ENCODE assay signal across 26 cellular contexts in the genomic region with DNA sequence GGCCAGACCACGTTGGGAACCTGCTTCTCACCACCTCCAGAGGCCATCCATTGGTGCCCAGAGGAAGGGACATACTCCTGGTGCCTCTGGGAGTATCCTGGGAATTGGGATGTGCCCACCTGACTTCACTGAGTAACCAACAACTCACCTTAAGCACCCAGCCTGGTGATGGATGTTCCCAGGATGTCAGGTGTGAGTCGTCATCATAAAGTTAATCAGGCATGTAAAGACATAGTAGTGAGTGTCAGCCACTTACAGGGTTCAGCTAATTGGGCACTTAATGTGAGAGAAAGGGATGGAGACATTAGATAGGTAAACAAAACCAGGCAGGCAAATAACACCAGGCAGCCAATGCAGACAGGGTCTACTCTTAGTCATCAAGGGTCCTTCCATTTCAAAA. TPM values are rescaled to one million over a fixed set of nuclear protein-coding genes. Genes with fewer than 3 reads are reported as not detected.
DNase-seq lines count a peak whose midpoint lies in the region; ATAC-seq and TF ChIP-seq lines count a peak whose summit lies in the region.
"Had no signal": no experiment of that assay in that cellular context is flagged by ENCODE, and none has a peak within 500 bp of the region (broad histone marks: within the 10 kb centered on the region; RNA-seq: fewer than 3 reads in every experiment).

No MANE protein-coding gene starts in this region.

- TF ChIP-seq POLR2A in tibial nerve (IDR thresholded peaks at IDR 0.05), result no peak

- H3K36me3 ChIP-seq in tibial nerve, result no peaks in the 10 kb centered on the region
- H3K36me3 ChIP-seq: ascending aorta, BLaER1, cardiac muscle cell, right lobe of liver, spleen, thoracic aorta had no signal

- 59 to 64% methylated on average over 2 of the region's 2 CpGs for WGBS in tibial nerve, 2 donors

- peaks cover 0 to 8% of the 10 kb centered on the region in 2 donors for H3K27me3 ChIP-seq in tibial nerve
- H3K27me3 ChIP-seq: ascending aorta, BLaER1, cardiac muscle cell, right lobe of liver had no signal

- ATAC-seq in HG02759 (IDR thresholded peaks at IDR 0.05; ENCODE audit: unreplicated experiment), result no peak
- ATAC-seq in GM21447 (IDR thresholded peaks at IDR 0.05; ENCODE audit: unreplicated experiment), result no peak
- ATAC-seq: activated T-cell treated with anti-CD3 and anti-CD28 coated beads, Interleukin-2, amount 50 U/mL, for 72 hours; right lobe of liver; stimulated activated naive CD8-positive, alpha-beta T cell treated with anti-CD3 and anti-CD28 coated beads, Interleukin-15, amount 100 ng/mL, for 72 hours had no signal

- no peak overlapping the region for H3K4me3 ChIP-seq in tibial nerve
- H3K4me3 ChIP-seq: ascending aorta, BLaER1, cardiac muscle cell, right lobe of liver, spleen, thoracic aorta had no signal

- no peak for TF ChIP-seq EP300 in tibial nerve (IDR thresholded peaks at IDR 0.05)

- DNase-seq in NCI-H1092 treated with DMSO at 0.1 percent for 48 hours (lab: John Stamatoyannopoulos, UW) (peak; percentile 18), NCI-H146 treated with DMSO at 0.1 percent for 48 hours (lab: John Stamatoyannopoulos, UW; ENCODE audit: unreplicated experiment) (peak; percentile 68), NCI-H748 treated with DMSO at 0.1 percent for 48 hours (lab: John Stamatoyannopoulos, UW) (peak; percentile 75), kidney tubule cell (ENCODE audit: low spot score) (peak; percentile 20), tibial nerve (ENCODE audit: low spot score in 2 of 2) (no peak)
- DNase-seq: activated CD4-positive, alpha-beta memory T cell treated with anti-CD3 and anti-CD28 coated beads for 36 hours; activated CD4-positive, alpha-beta T cell treated with anti-CD3 and anti-CD28 coated beads for 1 hour; activated T-cell treated with anti-CD3 and anti-CD28 coated beads, Interleukin-2, amount 50 U/mL, for 72 hours; cortex of kidney; DMS153; glutamatergic neuron; Kasumi-1; midbrain; naive B cell; NCI-H526; right lobe of liver; SIG-M5; spleen; stimulated activated CD8-positive, alpha-beta memory T cell treated with anti-CD3 and anti-CD28 coated beads, Interleukin-4, amount 100 ng/mL, for 48 hours; stimulated activated naive CD8-positive, alpha-beta T cell treated with anti-CD3 and anti-CD28 coated beads, Interleukin-15, amount 100 ng/mL, for 72 hours had no signal

- H3K27ac ChIP-seq in tibial nerve, result no peak overlapping the region
- H3K27ac ChIP-seq: ascending aorta, BLaER1, cardiac muscle cell, right lobe of liver, spleen, thoracic aorta had no signal

- no peaks in the 10 kb centered on the region for H3K4me1 ChIP-seq in tibial nerve
- H3K4me1 ChIP-seq: ascending aorta, BLaER1, right lobe of liver, spleen had no signal

- H3K9me3 ChIP-seq in tibial nerve, result no peaks in the 10 kb centered on the region
- H3K9me3 ChIP-seq: ascending aorta, BLaER1, right lobe of liver, spleen, thoracic aorta had no signal

- no peak for TF ChIP-seq CTCF in tibial nerve (IDR thresholded peaks at IDR 0.05)

RNA-seq across cellular contexts. Expression of gene OAS1, which starts 48.0 kb away (rescaled TPM):
- total RNA-seq in tibial nerve, result 10 to 100 TPM in 2 of 4 donors, 1 to 10 TPM in 2; 8.2 to 22.8 (median 11.3) TPM
- total RNA-seq: cardiac muscle cell had no signal

Comparison
In these comparisons a context has a peak if more than half of its experiments do, and no peak if none do; other contexts are left out.
1. DNase-seq: peak in NCI-H1092 treated with DMSO at 0.1 percent for 48 hours (single experiment), NCI-H146 treated with DMSO at 0.1 percent for 48 hours (single experiment), NCI-H748 treated with DMSO at 0.1 percent for 48 hours (single experiment) and kidney tubule cell (single experiment); none in tibial nerve (0 of 2).